33 cellular contexts compared by ENCODE assay signal in the genomic region with DNA sequence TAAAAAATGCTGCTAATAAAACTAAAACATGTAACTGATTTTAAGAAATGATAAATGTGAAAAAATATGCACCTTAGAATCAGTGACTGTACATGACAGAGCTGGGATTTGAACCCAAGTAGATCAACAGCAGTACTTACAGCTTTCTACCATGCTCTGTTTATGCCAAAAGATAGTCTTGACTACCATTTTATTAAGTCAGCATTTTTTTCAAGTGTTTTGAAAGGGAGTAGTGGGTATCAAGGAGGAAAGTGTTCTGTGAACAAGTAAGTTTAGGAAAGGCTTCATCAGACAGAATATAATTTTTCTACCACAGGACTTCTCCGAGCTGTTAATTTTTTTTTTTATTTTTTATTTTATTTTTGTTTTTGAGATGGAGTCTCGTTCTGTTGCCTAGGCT.
"Had no signal": no experiment of that assay in that cellular context is flagged by ENCODE, and none has a peak within 500 bp of the region (broad histone marks: within the 10 kb centered on the region; RNA-seq: fewer than 3 reads in every experiment).

No MANE protein-coding gene starts in this region.

- DNase-seq: activated effector memory CD4-positive, alpha-beta T cell treated with anti-CD3 and anti-CD28 coated beads, Interleukin-2, amount 50 U/mL, for 16 hours; activated effector memory CD4-positive, alpha-beta T cell treated with Interleukin-2 at 50 U/mL for 16 hours; activated gamma-delta T cell; activated gamma-delta T cell treated with Interleukin-2 at 50 U/mL for 16 hours; activated naive CD4-positive, alpha-beta T cell; activated naive CD4-positive, alpha-beta T cell treated with anti-CD3 and anti-CD28 coated beads for 36 hours; activated naive CD4-positive, alpha-beta T cell treated with anti-CD3 and anti-CD28 coated beads, Interleukin-2, amount 10 ng/mL, durations not matched to agents 7 days and 5 days; activated naive CD4-positive, alpha-beta T cell treated with anti-CD3 and anti-CD28 coated beads, Interleukin-2, amount 50 U/mL, for 16 hours; activated naive CD4-positive, alpha-beta T cell treated with Interleukin-2 at 50 U/mL for 16 hours; activated naive CD8-positive, alpha-beta T cell treated with anti-CD3 and anti-CD28 coated beads for 36 hours; activated naive CD8-positive, alpha-beta T cell treated with anti-CD3 and anti-CD28 coated beads, Interleukin-2, amount 10 ng/mL, durations not matched to agents 7 days and 5 days; activated naive CD8-positive, alpha-beta T cell treated with anti-CD3 and anti-CD28 coated beads, Interleukin-2, amount 50 U/mL, for 24 hours; activated T-cell treated with anti-CD3 and anti-CD28 coated beads, Interleukin-2, amount 50 U/mL, for 24 hours; activated T-cell treated with anti-CD3 and anti-CD28 coated beads, Interleukin-2, amount 50 U/mL, for 4 hours; activated T-cell treated with anti-CD3 and anti-CD28 coated beads, Interleukin-2, amount 50 U/mL, for 48 hours; activated T-cell treated with anti-CD3 and anti-CD28 coated beads, Interleukin-2, amount 50 U/mL, for 72 hours; adrenal gland; amniotic stem cell; amygdala; anterior cingulate cortex; aorta; body of pancreas; brain microvascular endothelial cell; caudate nucleus; central memory CD4-positive, alpha-beta T cell; cerebellar nuclear complex had no signal

- H3K27ac ChIP-seq: adrenal gland, ascending aorta, body of pancreas, brain microvascular endothelial cell, breast epithelium, cardiac muscle cell had no signal

- H3K4me1 ChIP-seq: adrenal gland, ascending aorta, body of pancreas, breast epithelium had no signal

- H3K36me3 ChIP-seq: adrenal gland, ascending aorta, brain microvascular endothelial cell, breast epithelium, cardiac muscle cell had no signal

- H3K4me3 ChIP-seq: adrenal gland, ascending aorta, body of pancreas, breast epithelium, cardiac muscle cell had no signal

- H3K27me3 ChIP-seq: adrenal gland, ascending aorta, body of pancreas, brain microvascular endothelial cell, breast epithelium, cardiac muscle cell had no signal

- H3K9me3 ChIP-seq: adrenal gland, ascending aorta, body of pancreas, breast epithelium had no signal

- FAIRE-seq: astrocyte, bronchial epithelial cell had no signal

- ATAC-seq: activated naive CD4-positive, alpha-beta T cell treated with anti-CD3 and anti-CD28 coated beads, Interleukin-2, amount 50 U/mL, for 72 hours; activated naive CD8-positive, alpha-beta T cell treated with anti-CD3 and anti-CD28 coated beads, Interleukin-2, amount 50 U/mL, for 24 hours; activated T-cell treated with anti-CD3 and anti-CD28 coated beads, Interleukin-2, amount 50 U/mL, for 4 hours; activated T-cell treated with anti-CD3 and anti-CD28 coated beads, Interleukin-2, amount 50 U/mL, for 72 hours; activated T-helper 17 cell treated with anti-CD3 and anti-CD28 coated beads, Interleukin-2, amount 50 U/mL, for 72 hours; body of pancreas had no signal
